ENCODE assay signal across 11 cellular contexts in genomic region chr4:154741877-154742851, GRCh38. TPM values are rescaled to one million over a fixed set of nuclear protein-coding genes. Genes with fewer than 3 reads are reported as not detected.
DNase-seq lines count a peak whose midpoint lies in the region; ATAC-seq, FAIRE-seq and TF ChIP-seq lines count a peak whose summit lies in the region.
"Had no signal": no experiment of that assay in that cellular context is flagged by ENCODE, and none has a peak within 500 bp of the region (broad histone marks: within the 10 kb centered on the region; RNA-seq: fewer than 3 reads in every experiment).

No MANE protein-coding gene starts in this region.

- no peak for TF ChIP-seq CTCF in kidney (IDR thresholded peaks at IDR 0.05; ENCODE audit: borderline replicate concordance, extremely low read depth, insufficient read depth)

- ATAC-seq in stimulated activated memory B cell treated with anti-CD40 and anti-IgM and Interleukin-4, amounts not matched to agents 10 μg/mL and 1 μg/mL and 100 μg/mL, for 72 hours: no peak
- ATAC-seq in HG02973 (IDR thresholded peaks at IDR 0.05; ENCODE audit: unreplicated experiment): no peak
- ATAC-seq: Panc1 had no signal

- H3K4me1 Mint-ChIP-seq in stimulated activated memory B cell treated with anti-CD40 and anti-IgM and Interleukin-4, amounts not matched to agents 10 μg/mL and 1 μg/mL and 100 μg/mL, for 72 hours: peaks cover 27% of the 10 kb centered on the region

- DNase-seq in DMS53 (lab: John Stamatoyannopoulos, UW) (peak; percentile 52), DMS53 treated with DMSO at 0.1 percent for 48 hours (lab: John Stamatoyannopoulos, UW; ENCODE audit: unreplicated experiment) (no peak), amniotic epithelial cell (ENCODE audit: low read depth) (peak; percentile 4), kidney (no peak), SW 1271 (lab: John Stamatoyannopoulos, UW) (no peak), HK-2 (ENCODE audit: unreplicated experiment) (no peak)

- no peaks in the 10 kb centered on the region for H3K9me3 ChIP-seq in kidney (ENCODE audit: control insufficient read depth in 1 of 2, low read length in 2 of 2)

- no peak overlapping the region for H3K9ac ChIP-seq in kidney (ENCODE audit: low read length in 2 of 2)

- H3K27me3 Mint-ChIP-seq in stimulated activated memory B cell treated with anti-CD40 and anti-IgM and Interleukin-4, amounts not matched to agents 10 μg/mL and 1 μg/mL and 100 μg/mL, for 72 hours: peaks cover 52% of the 10 kb centered on the region

- peaks cover 0 to 8% of the 10 kb centered on the region in 2 donors for H3K4me1 ChIP-seq in kidney (ENCODE audit: control insufficient read depth in 1 of 2, insufficient read depth in 1 of 2, low read depth in 1 of 2, low read length in 2 of 2)

- no peak for FAIRE-seq in kidney (lab: Jason Lieb, UNC)
- FAIRE-seq: GM18507 had no signal

- H3K27ac Mint-ChIP-seq in stimulated activated memory B cell treated with anti-CD40 and anti-IgM and Interleukin-4, amounts not matched to agents 10 μg/mL and 1 μg/mL and 100 μg/mL, for 72 hours: no peak overlapping the region

- no peaks in the 10 kb centered on the region for H3K9me3 Mint-ChIP-seq in stimulated activated memory B cell treated with anti-CD40 and anti-IgM and Interleukin-4, amounts not matched to agents 10 μg/mL and 1 μg/mL and 100 μg/mL, for 72 hours

- H3K36me3 Mint-ChIP-seq in stimulated activated memory B cell treated with anti-CD40 and anti-IgM and Interleukin-4, amounts not matched to agents 10 μg/mL and 1 μg/mL and 100 μg/mL, for 72 hours: no peaks in the 10 kb centered on the region

- H3K4me3 Mint-ChIP-seq in stimulated activated memory B cell treated with anti-CD40 and anti-IgM and Interleukin-4, amounts not matched to agents 10 μg/mL and 1 μg/mL and 100 μg/mL, for 72 hours: peak overlapping the region; percentile 25

- no peaks in the 10 kb centered on the region for H3K36me3 ChIP-seq in kidney (ENCODE audit: control insufficient read depth in 1 of 2, insufficient read depth in 2 of 2, low read length in 2 of 2)

- H3K4me3 ChIP-seq in kidney (ENCODE audit: low read length in 2 of 2): peak overlapping the region; percentile 22 to 42

- intact Hi-C loops in kidney (cut with DNase I): no loop called here

- H3K27ac ChIP-seq in kidney (ENCODE audit: low read depth in 2 of 2, low read length in 2 of 2): no peak overlapping the region
- H3K27ac ChIP-seq: 22Rv1 had no signal

RNA-seq across cellular contexts. Expression of gene LRAT, which starts 1.6 kb away (rescaled TPM):
- total RNA-seq in kidney: 0.72 TPM
- polyA plus RNA-seq in kidney (ENCODE audit: insufficient read depth, low read depth, low replicate concordance): 0.15 TPM

RNA-seq across cellular contexts. Expression of gene RBM46, which starts 38.9 kb away (rescaled TPM):
- not detected for total RNA-seq in kidney
- not detected for polyA plus RNA-seq in kidney (ENCODE audit: insufficient read depth, low read depth, low replicate concordance)

Comparison
In these comparisons a context has a peak if more than half of its experiments do, and no peak if none do; other contexts are left out.
1. DNase-seq: peak in DMS53 (single experiment) and amniotic epithelial cell (single experiment); none in DMS53 treated with DMSO at 0.1 percent for 48 hours (single experiment), kidney (single experiment), SW 1271 (0 of 2) and HK-2 (single experiment).